Comparison of ENCODE assay signal across 8 cellular contexts in genomic region chr7:41705109-41705871, GRCh38. TPM values are rescaled to one million over a fixed set of nuclear protein-coding genes. Genes with fewer than 3 reads are reported as not detected.
DNase-seq lines count a peak whose midpoint lies in the region; ATAC-seq and TF ChIP-seq lines count a peak whose summit lies in the region.

No MANE protein-coding gene starts in this region.

- DNase-seq in Calu3 (peak; percentile 98), PC-9 (peak; percentile 80 to 96), globus pallidus (ENCODE audit: low spot score) (peak; percentile 63), non-pigmented ciliary epithelial cell (ENCODE audit: low read depth) (peak; percentile 79)
- peak; percentile 74 for DNase-seq in activated naive CD4-positive, alpha-beta T cell treated with anti-CD3 and anti-CD28 coated beads for 36 hours

- no peaks in the 10 kb centered on the region for H3K9me2 ChIP-seq in PC-9 (ENCODE audit: insufficient read depth)

- BruUV-seq in Calu3 (replicated peaks; lab: Mats Ljungman, UMichigan): TSS peak; percentile 8
- TSS peak; percentile 9 for BruUV-seq in PC-9 (replicated peaks; lab: Mats Ljungman, UMichigan)

- peak; percentile 97 for TF ChIP-seq CTCF in Calu3 (IDR thresholded peaks at IDR 0.05; ENCODE audit: unreplicated experiment)
- peak; percentile 97 for TF ChIP-seq CTCF in PC-9 (conservative IDR thresholded peaks at IDR 0.05)

- H3K9me3 ChIP-seq in PC-9 (ENCODE audit: insufficient read depth, low read depth) (no peaks in the 10 kb centered on the region; the same call in 1 of the 2 replicates), thymus (ENCODE audit: control insufficient read depth) (no peaks in the 10 kb centered on the region)

- POLR2A ChIA-PET in PC-9 (lab: Charles Lee; ENCODE audit: unreplicated experiment): interaction anchor here (0.6 to 0.7 kb wide), 3 partner anchors 145 to 783 kb away, joined by 3 to 11 read pairs (median 4); no protein-coding TSS in a partner anchor

- intact Hi-C loops in Calu3 (cut with micrococcal nuclease; ENCODE audit: unreplicated experiment) (loop anchor here (1.0 to 5.0 kb wide), 3 partner anchors 659 to 1473 kb away; no protein-coding TSS in a partner anchor), PC-9 (cut with micrococcal nuclease; ENCODE audit: unreplicated experiment) (loop anchor here (1.0 to 10.0 kb wide), 14 partner anchors 125 to 1470 kb away; no protein-coding TSS in a partner anchor)
- intact Hi-C loops in activated naive CD4-positive, alpha-beta T cell treated with anti-CD3 and anti-CD28 coated beads for 36 hours (cut with micrococcal nuclease): loop anchor here (2.0 to 10.0 kb wide), 3 partner anchors 702 to 1472 kb away; no protein-coding TSS in a partner anchor

- H4K20me1 ChIP-seq in PC-9 (ENCODE audit: insufficient read depth): no peaks in the 10 kb centered on the region

- H3K27ac ChIP-seq in PC-9: peak overlapping the region; percentile 53; the same call in 1 of the 2 replicates
- no peak overlapping the region for H3K27ac ChIP-seq in thymus (ENCODE audit: low read depth)

- peaks cover 40% of the 10 kb centered on the region for H3K36me3 Mint-ChIP-seq in Calu3 (ENCODE audit: insufficient read depth, unreplicated experiment)
- H3K36me3 Mint-ChIP-seq in activated naive CD4-positive, alpha-beta T cell treated with anti-CD3 and anti-CD28 coated beads for 36 hours (ENCODE audit: low read depth): no peaks in the 10 kb centered on the region

- peak overlapping the region; percentile 75 for H3K4me3 Mint-ChIP-seq in Calu3 (ENCODE audit: low read depth, unreplicated experiment)
- peak overlapping the region; percentile 50 for H3K4me3 Mint-ChIP-seq in activated naive CD4-positive, alpha-beta T cell treated with anti-CD3 and anti-CD28 coated beads for 36 hours

- H3K27me3 ChIP-seq in PC-9 (ENCODE audit: insufficient read depth, low read depth): no peaks in the 10 kb centered on the region
- no peaks in the 10 kb centered on the region for H3K27me3 ChIP-seq in thymus (ENCODE audit: control insufficient read depth, insufficient read depth)

- CTCF ChIA-PET in Calu3 (lab: Charles Lee) (interaction anchor here (0.6 to 2.5 kb wide), 23 partner anchors 11 to 1473 kb away, joined by 3 to 33 read pairs (median 4); no protein-coding TSS in a partner anchor), PC-9 (lab: Charles Lee) (interaction anchor here (0.5 to 1.7 kb wide), 10 partner anchors 9 to 1374 kb away, joined by 3 to 12 read pairs (median 6); no protein-coding TSS in a partner anchor)
- CTCF ChIA-PET in activated naive CD4-positive, alpha-beta T cell treated with anti-CD3 and anti-CD28 coated beads for 36 hours (lab: Charles Lee): interaction anchor here (0.7 to 3.7 kb wide), 10 partner anchors 9 to 1473 kb away, joined by 3 to 21 read pairs (median 4); no protein-coding TSS in a partner anchor

- H3K27me3 Mint-ChIP-seq in Calu3 (ENCODE audit: unreplicated experiment): no peaks in the 10 kb centered on the region
- H3K27me3 Mint-ChIP-seq in activated naive CD4-positive, alpha-beta T cell treated with anti-CD3 and anti-CD28 coated beads for 36 hours (ENCODE audit: low read depth): peaks cover 66% of the 10 kb centered on the region

- ATAC-seq in GM19397 (IDR thresholded peaks at IDR 0.05; ENCODE audit: unreplicated experiment) (peak; percentile 95), HG03469 (IDR thresholded peaks at IDR 0.05; ENCODE audit: unreplicated experiment) (peak; percentile 91)

- peak overlapping the region; percentile 52 for H3K27ac Mint-ChIP-seq in Calu3 (ENCODE audit: unreplicated experiment)
- H3K27ac Mint-ChIP-seq in activated naive CD4-positive, alpha-beta T cell treated with anti-CD3 and anti-CD28 coated beads for 36 hours: no peak overlapping the region

- H3K4me3 ChIP-seq in PC-9 (peak overlapping the region; percentile 54; the same call in 1 of the 2 replicates), thymus (ENCODE audit: low read length) (peak overlapping the region; percentile 54)

- H3K4me2 ChIP-seq in PC-9: peak overlapping the region; percentile 82

- no peaks in the 10 kb centered on the region for H3K9me3 Mint-ChIP-seq in Calu3 (ENCODE audit: low read depth, unreplicated experiment)
- H3K9me3 Mint-ChIP-seq in activated naive CD4-positive, alpha-beta T cell treated with anti-CD3 and anti-CD28 coated beads for 36 hours: no peaks in the 10 kb centered on the region

- H3K79me2 ChIP-seq in PC-9 (ENCODE audit: low read depth): peaks cover 19% of the 10 kb centered on the region

- 3% methylated on average over 42 of the region's 42 CpGs for WGBS in thymus

- peak overlapping the region; percentile 78 for H2AFZ ChIP-seq in PC-9

- peaks cover 69% of the 10 kb centered on the region for H3K4me1 Mint-ChIP-seq in Calu3 (ENCODE audit: low read depth, unreplicated experiment)
- peaks cover 23% of the 10 kb centered on the region for H3K4me1 Mint-ChIP-seq in activated naive CD4-positive, alpha-beta T cell treated with anti-CD3 and anti-CD28 coated beads for 36 hours (ENCODE audit: low read depth)

- peaks cover 19% of the 10 kb centered on the region for H3F3A ChIP-seq in PC-9 (ENCODE audit: insufficient read depth, low read depth)

- peaks cover 43% of the 10 kb centered on the region for H3K4me1 ChIP-seq in PC-9 (replicated peaks; ENCODE audit: insufficient read depth)
- H3K4me1 ChIP-seq in thymus (ENCODE audit: control insufficient read depth, insufficient read depth, low read length): no peaks in the 10 kb centered on the region

- H3K36me3 ChIP-seq in PC-9 (ENCODE audit: low read depth) (no peaks in the 10 kb centered on the region), thymus (ENCODE audit: control insufficient read depth, insufficient read depth) (no peaks in the 10 kb centered on the region)

RNA-seq across cellular contexts. Expression of gene INHBA, which starts 2.4 kb away (rescaled TPM):
- total RNA-seq in Calu3 (2022): 44.5 and 68.9 TPM in 2 replicates
- total RNA-seq in PC-9 (2021): 17.3 and 17.6 TPM in 2 replicates
- total RNA-seq in activated naive CD4-positive, alpha-beta T cell treated with anti-CD3 and anti-CD28 coated beads for 36 hours: not detected
- polyA plus RNA-seq in thymus: 0.64 TPM

Comparison
In these comparisons a context has a peak if more than half of its experiments do, and no peak if none do; other contexts are left out.
1. RNA of gene INHBA, which starts 2.4 kb away (total RNA-seq): 44.5 to 68.9 TPM in Calu3 and 17.3 to 17.6 TPM in PC-9; not detected in activated naive CD4-positive, alpha-beta T cell treated with anti-CD3 and anti-CD28 coated beads for 36 hours; every median in the first group is over 10 times any median in the second.
2. Peak in every context shown above with its lines, with median percentiles within 50 percentile points of each other: DNase-seq.